8 cellular contexts compared by ENCODE assay signal in the genomic region with DNA sequence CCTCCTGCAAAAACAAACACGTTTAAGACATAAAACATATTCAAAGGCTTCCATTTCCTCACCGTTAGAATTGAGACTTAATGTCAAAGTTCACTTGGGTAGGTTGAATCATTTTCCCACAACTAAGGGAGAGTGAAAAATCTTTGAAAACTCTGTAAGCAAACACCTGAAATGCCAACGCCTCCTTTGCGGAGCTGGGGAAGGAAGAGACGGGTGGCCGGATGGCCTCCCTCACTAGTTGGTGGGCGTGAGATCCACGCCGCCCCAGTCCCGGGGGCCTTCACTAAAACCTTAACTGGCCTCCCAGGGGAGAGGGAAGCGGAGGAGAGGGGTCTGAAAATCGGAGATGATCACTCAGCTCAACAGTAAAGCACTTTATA. TPM values are rescaled to one million over a fixed set of nuclear protein-coding genes. Genes with fewer than 3 reads are reported as not detected.
A peak's percentile ranks its signal among the peaks of the same experiment; 100 is the strongest.
DNase-seq lines count a peak whose midpoint lies in the region; ATAC-seq and TF ChIP-seq lines count a peak whose summit lies in the region.

No MANE protein-coding gene starts in this region.

- peaks cover 36% of the 10 kb centered on the region for H3F3A ChIP-seq in neural progenitor cell (ENCODE audit: low read depth)

- peaks cover 26% of the 10 kb centered on the region for H3K36me3 Mint-ChIP-seq in activated CD4-positive, alpha-beta memory T cell treated with anti-CD3 and anti-CD28 coated beads, Interleukin-2, amount 10 ng/mL, durations not matched to agents 7 days and 5 days (ENCODE audit: low read depth)
- H3K36me3 Mint-ChIP-seq in neural progenitor cell, result peaks cover 4% of the 10 kb centered on the region

- H3K9me3 Mint-ChIP-seq in activated CD4-positive, alpha-beta memory T cell treated with anti-CD3 and anti-CD28 coated beads, Interleukin-2, amount 10 ng/mL, durations not matched to agents 7 days and 5 days, result no peaks in the 10 kb centered on the region
- no peaks in the 10 kb centered on the region for H3K9me3 Mint-ChIP-seq in neural progenitor cell

- H3K4me1 ChIP-seq in HUES48 (ENCODE audit: control insufficient read depth, insufficient read depth, low read length) (peaks cover 11% of the 10 kb centered on the region), neural progenitor cell (peaks cover 14% of the 10 kb centered on the region)

- peaks cover 53% of the 10 kb centered on the region for H3K79me2 ChIP-seq in neural progenitor cell (ENCODE audit: low read depth)

- peaks cover 3% of the 10 kb centered on the region for H4K20me1 ChIP-seq in neural progenitor cell (ENCODE audit: low read depth)

- peak overlapping the region; percentile 97 for H3K27ac Mint-ChIP-seq in activated CD4-positive, alpha-beta memory T cell treated with anti-CD3 and anti-CD28 coated beads, Interleukin-2, amount 10 ng/mL, durations not matched to agents 7 days and 5 days
- peak overlapping the region; percentile 83 for H3K27ac Mint-ChIP-seq in neural progenitor cell

- H3K27ac ChIP-seq in HUES48 (ENCODE audit: low read depth, low read length) (peak overlapping the region; percentile 98), epithelial cell of prostate (peak overlapping the region; percentile 98), neural progenitor cell (peak overlapping the region; percentile 93)

- H3K36me3 ChIP-seq in HUES48 (ENCODE audit: control insufficient read depth, insufficient read depth, low read length), result no peaks in the 10 kb centered on the region
- no peaks in the 10 kb centered on the region for H3K36me3 ChIP-seq in neural progenitor cell

- peak overlapping the region; percentile 96 for H3K4me2 ChIP-seq in neural progenitor cell

- H3K9me3 ChIP-seq in HUES48 (ENCODE audit: control insufficient read depth, insufficient read depth, low read length) (no peaks in the 10 kb centered on the region), neural progenitor cell (ENCODE audit: low read depth) (no peaks in the 10 kb centered on the region)

- H3K27me3 Mint-ChIP-seq in activated CD4-positive, alpha-beta memory T cell treated with anti-CD3 and anti-CD28 coated beads, Interleukin-2, amount 10 ng/mL, durations not matched to agents 7 days and 5 days, result no peaks in the 10 kb centered on the region
- H3K27me3 Mint-ChIP-seq in neural progenitor cell (ENCODE audit: insufficient read depth, low read depth), result peaks cover 2% of the 10 kb centered on the region

- peaks cover 49% of the 10 kb centered on the region for H3K4me1 Mint-ChIP-seq in activated CD4-positive, alpha-beta memory T cell treated with anti-CD3 and anti-CD28 coated beads, Interleukin-2, amount 10 ng/mL, durations not matched to agents 7 days and 5 days
- peaks cover 25% of the 10 kb centered on the region for H3K4me1 Mint-ChIP-seq in neural progenitor cell

- H3K4me3 Mint-ChIP-seq in activated CD4-positive, alpha-beta memory T cell treated with anti-CD3 and anti-CD28 coated beads, Interleukin-2, amount 10 ng/mL, durations not matched to agents 7 days and 5 days, result peak overlapping the region; percentile 96
- peak overlapping the region; percentile 90 for H3K4me3 Mint-ChIP-seq in neural progenitor cell

- CTCF ChIA-PET in activated CD4-positive, alpha-beta memory T cell treated with anti-CD3 and anti-CD28 coated beads, Interleukin-2, amount 10 ng/mL, durations not matched to agents 7 days and 5 days (lab: Charles Lee), result interaction anchor here (0.6 to 3.8 kb wide), 9 partner anchors 10 to 548 kb away, joined by 3 to 21 read pairs (median 5); a partner anchor contains a TSS

- H3K27me3 ChIP-seq in HUES48 (ENCODE audit: control insufficient read depth, insufficient read depth, low read length), result no peaks in the 10 kb centered on the region
- H3K27me3 ChIP-seq in neural progenitor cell, result no peaks in the 10 kb centered on the region

- no peak for TF ChIP-seq CTCF in neural progenitor cell (IDR thresholded peaks at IDR 0.05)

- POLR2A ChIA-PET in activated CD4-positive, alpha-beta memory T cell treated with anti-CD3 and anti-CD28 coated beads, Interleukin-2, amount 10 ng/mL, durations not matched to agents 7 days and 5 days (lab: Charles Lee), result interaction anchor here (0.7 to 6.0 kb wide), 14 partner anchors 12 to 265 kb away, joined by 3 to 159 read pairs (median 4); a partner anchor contains a TSS

- peak; percentile 2 for DNase-seq in GF-D8 (lab: John Stamatoyannopoulos, UW)
- DNase-seq in activated CD4-positive, alpha-beta memory T cell treated with anti-CD3 and anti-CD28 coated beads, Interleukin-2, amount 10 ng/mL, durations not matched to agents 7 days and 5 days, result peak; percentile 45
- DNase-seq in epithelial cell of prostate (ENCODE audit: low read depth, low spot score), result no peak
- DNase-seq in neural progenitor cell (ENCODE audit: low spot score), result peak; percentile 45
- DNase-seq in head of caudate nucleus, result no peak
- DNase-seq in DMS153 (lab: John Stamatoyannopoulos, UW), result no peak

- peak overlapping the region; percentile 12 for H2AFZ ChIP-seq in neural progenitor cell (replicated peaks)

- H3K9ac ChIP-seq in HUES48 (ENCODE audit: low read depth, low read length) (peak overlapping the region; percentile 85), neural progenitor cell (peak overlapping the region; percentile 70)

- H3K4me3 ChIP-seq in HUES48 (ENCODE audit: low read depth, low read length), result peak overlapping the region; percentile 96
- peak overlapping the region; percentile 83 for H3K4me3 ChIP-seq in neural progenitor cell

- ATAC-seq in HG03108 (IDR thresholded peaks at IDR 0.05; ENCODE audit: unreplicated experiment), result no peak

- intact Hi-C loops in head of caudate nucleus (cut with DNase I), result no loop called here

RNA-seq across cellular contexts. Expression of a gene that starts 0.8 kb away (rescaled TPM):
- 10 to 100 TPM; 25.9 to 26.2 TPM for total RNA-seq in activated CD4-positive, alpha-beta memory T cell treated with anti-CD3 and anti-CD28 coated beads, Interleukin-2, amount 10 ng/mL, durations not matched to agents 7 days and 5 days
- total RNA-seq in neural progenitor cell (ENCODE audit: low replicate concordance), result 31.4 and 91.5 TPM in 2 replicates

RNA-seq across cellular contexts. Expression of a gene that starts 10.4 kb away (rescaled TPM):
- 100 to 1,000 TPM; 114 TPM for total RNA-seq in activated CD4-positive, alpha-beta memory T cell treated with anti-CD3 and anti-CD28 coated beads, Interleukin-2, amount 10 ng/mL, durations not matched to agents 7 days and 5 days
- total RNA-seq in neural progenitor cell (ENCODE audit: low replicate concordance), result 95.0 and 101 TPM in 2 replicates

Comparison
In these comparisons a context has a peak if more than half of its experiments do, and no peak if none do; other contexts are left out.
1. DNase-seq: peak in GF-D8 (single experiment), activated CD4-positive, alpha-beta memory T cell treated with anti-CD3 and anti-CD28 coated beads, Interleukin-2, amount 10 ng/mL, durations not matched to agents 7 days and 5 days (single experiment) and neural progenitor cell (single experiment); none in epithelial cell of prostate (single experiment), head of caudate nucleus (0 of 42) and DMS153 (single experiment).
2. Peak in every context shown above with its lines, with median percentiles within 50 percentile points of each other: H3K27ac ChIP-seq.